ENCODE assay signal across 21 cellular contexts in genomic region chr6:143429970-143430369, GRCh38.
"Had no signal": no experiment of that assay in that cellular context is flagged by ENCODE, and none has a peak within 500 bp of the region (broad histone marks: within the 10 kb centered on the region; RNA-seq: fewer than 3 reads in every experiment).

No MANE protein-coding gene starts in this region.

- H3K4me3 Mint-ChIP-seq: activated B cell treated with CpG ODN at 0.5 μM for 24 hours; activated CD4-positive, alpha-beta memory T cell treated with anti-CD3 and anti-CD28 coated beads, Interleukin-2, amount 10 ng/mL, durations not matched to agents 7 days and 5 days; activated T-cell treated with anti-CD3 and anti-CD28 coated beads, Interleukin-2, amount 50 U/mL, for 4 hours; stimulated activated effector memory CD8-positive, alpha-beta T cell treated with anti-CD3 and anti-CD28 coated beads, Interleukin-12 subunit alpha, Interleukin-12 subunit beta, amount 100 ng/mL, for 72 hours had no signal

- H3K4me1 Mint-ChIP-seq: activated B cell treated with CpG ODN at 0.5 μM for 24 hours had no signal

- H3K4me3 ChIP-seq: adrenal gland, gastrocnemius medialis, heart left ventricle, left lung, ovary, psoas muscle, thoracic aorta, upper lobe of left lung had no signal

- H3K9me3 ChIP-seq: adrenal gland, gastrocnemius medialis, heart left ventricle, left lung, ovary, psoas muscle, thoracic aorta, upper lobe of left lung had no signal

- H3K27ac Mint-ChIP-seq: activated B cell treated with CpG ODN at 0.5 μM for 24 hours; activated CD4-positive, alpha-beta memory T cell treated with anti-CD3 and anti-CD28 coated beads, Interleukin-2, amount 10 ng/mL, durations not matched to agents 7 days and 5 days; stimulated activated effector memory CD8-positive, alpha-beta T cell treated with anti-CD3 and anti-CD28 coated beads, Interleukin-12 subunit alpha, Interleukin-12 subunit beta, amount 100 ng/mL, for 72 hours had no signal

- H3K27me3 ChIP-seq: adrenal gland, gastrocnemius medialis, heart left ventricle, left lung, ovary, upper lobe of left lung had no signal

- H3K27me3 Mint-ChIP-seq: activated B cell treated with CpG ODN at 0.5 μM for 24 hours; activated CD4-positive, alpha-beta memory T cell treated with anti-CD3 and anti-CD28 coated beads, Interleukin-2, amount 10 ng/mL, durations not matched to agents 7 days and 5 days had no signal

- H3K4me1 ChIP-seq: adrenal gland, gastrocnemius medialis, heart left ventricle, left lung, psoas muscle, upper lobe of left lung had no signal

- H3K9me3 Mint-ChIP-seq: activated B cell treated with CpG ODN at 0.5 μM for 24 hours; activated CD4-positive, alpha-beta memory T cell treated with anti-CD3 and anti-CD28 coated beads, Interleukin-2, amount 10 ng/mL, durations not matched to agents 7 days and 5 days; activated T-cell treated with anti-CD3 and anti-CD28 coated beads, Interleukin-2, amount 50 U/mL, for 4 hours; stimulated activated effector memory CD8-positive, alpha-beta T cell treated with anti-CD3 and anti-CD28 coated beads, Interleukin-12 subunit alpha, Interleukin-12 subunit beta, amount 100 ng/mL, for 72 hours had no signal

- DNase-seq: activated B cell treated with CpG ODN at 0.5 μM for 24 hours; activated CD4-positive, alpha-beta memory T cell treated with anti-CD3 and anti-CD28 coated beads, Interleukin-2, amount 10 ng/mL, durations not matched to agents 7 days and 5 days; activated CD4-positive, alpha-beta T cell treated with anti-CD3 and anti-CD28 coated beads for 4 hours; activated effector memory CD4-positive, alpha-beta T cell treated with Interleukin-2 at 50 U/mL for 16 hours; activated naive CD4-positive, alpha-beta T cell treated with anti-CD3 and anti-CD28 coated beads, Interleukin-2, amount 50 U/mL, for 16 hours; activated T-cell treated with anti-CD3 and anti-CD28 coated beads, Interleukin-2, amount 50 U/mL, for 4 hours; adrenal gland; cerebellar nuclear complex; cortex of kidney; gastrocnemius medialis; heart left ventricle; left lung; ovary; psoas muscle; stimulated activated CD4-positive, alpha-beta T cell treated with anti-CD3 and anti-CD28 coated beads, Interleukin-4, amount 100 ng/mL, for 24 hours; T-helper 9 cell; upper lobe of left lung had no signal

- ATAC-seq: activated T-cell treated with anti-CD3 and anti-CD28 coated beads, Interleukin-2, amount 50 U/mL, for 4 hours; esophagus mucosa; gastrocnemius medialis; left lung; psoas muscle; sciatic nerve; stimulated activated effector memory CD8-positive, alpha-beta T cell treated with anti-CD3 and anti-CD28 coated beads, Interleukin-12 subunit alpha, Interleukin-12 subunit beta, amount 100 ng/mL, for 72 hours had no signal

- H3K27ac ChIP-seq: adrenal gland, gastrocnemius medialis, heart left ventricle, left lung, ovary, psoas muscle, thoracic aorta, upper lobe of left lung had no signal

- H3K36me3 ChIP-seq: adrenal gland, gastrocnemius medialis, ovary, thoracic aorta had no signal
